ENCODE assay signal across 8 cellular contexts in genomic region chr1:113140588-113141446, GRCh38.
DNase-seq lines count a peak whose midpoint lies in the region; ATAC-seq and TF ChIP-seq lines count a peak whose summit lies in the region.

No MANE protein-coding gene starts in this region.

- peak overlapping the region; percentile 87 for H2AK5ac ChIP-seq in mesendoderm (ENCODE audit: low read length)

- no peak overlapping the region for H3K23ac ChIP-seq in mesendoderm (ENCODE audit: low read length)

- peak; percentile 79 for TF ChIP-seq CTCF in BJ (IDR thresholded peaks at IDR 0.05; ENCODE audit: insufficient read depth, low read depth, low read length)

- peak overlapping the region; percentile 11 for H3K18ac ChIP-seq in mesendoderm (ENCODE audit: low read length)

- H2BK120ac ChIP-seq in mesendoderm (ENCODE audit: low read depth, low read length): no peak overlapping the region

- H3K79me1 ChIP-seq in mesendoderm (ENCODE audit: low read length): no peaks in the 10 kb centered on the region

- H3K4me3 ChIP-seq in BJ (ENCODE audit: low read depth, low read length) (no peak overlapping the region), mesendoderm (ENCODE audit: low read length) (no peak overlapping the region)

- H3K27me3 ChIP-seq in BJ (ENCODE audit: control insufficient read depth, insufficient read depth, low read length) (no peaks in the 10 kb centered on the region), mesendoderm (ENCODE audit: insufficient read depth, low read length, poor library complexity) (no peaks in the 10 kb centered on the region)

- no peak for DNase-seq in BJ (ENCODE audit: low read depth)
- peak; percentile 66 for DNase-seq in NCI-H69 (lab: John Stamatoyannopoulos, UW)
- DNase-seq in activated CD4-positive, alpha-beta T cell treated with anti-CD3 and anti-CD28 coated beads, Interleukin-2, amount 50 U/mL, for 48 hours: peak; percentile 56 to 58
- peak; percentile 38 for DNase-seq in effector CD4-positive, alpha-beta T cell
- peak; percentile 83 for DNase-seq in mesendoderm
- peak; percentile 8 for DNase-seq in stimulated activated CD8-positive, alpha-beta memory T cell treated with anti-CD3 and anti-CD28 coated beads, Interleukin-7, amount 100 ng/mL, for 24 hours (ENCODE audit: low read depth)

- H3K56ac ChIP-seq in mesendoderm (ENCODE audit: low read length): peak overlapping the region; percentile 87

- CTCF ChIA-PET in BJ (lab: Yijun Ruan, JAX): interaction anchor here (0.5 to 4.3 kb wide), 16 partner anchors 9 to 1402 kb away, joined by 3 to 24 read pairs (median 3); no protein-coding TSS in a partner anchor

- peak overlapping the region; percentile 30 for H3K4me2 ChIP-seq in mesendoderm (ENCODE audit: low read length)

- H3K4me1 ChIP-seq in mesendoderm (ENCODE audit: control insufficient read depth, low read depth, low read length): peaks cover 10% of the 10 kb centered on the region

- H3K79me2 ChIP-seq in mesendoderm (ENCODE audit: control insufficient read depth, insufficient read depth, low read length): no peaks in the 10 kb centered on the region

- peak overlapping the region; percentile 67 for H3K9ac ChIP-seq in mesendoderm (ENCODE audit: low read length)

- peak overlapping the region; percentile 43 for H3K4ac ChIP-seq in mesendoderm (ENCODE audit: low read depth, low read length)

- peak overlapping the region; percentile 3 for H3K27ac ChIP-seq in mesendoderm (ENCODE audit: low read depth, low read length)

- no peak overlapping the region for H4K8ac ChIP-seq in mesendoderm (ENCODE audit: low read depth, low read length)

- WGBS in mesendoderm (ENCODE audit: extremely low coverage, insufficient coverage, low lambda C conversion rate): 100% methylated on average over 1 of the region's 13 CpGs

- no peaks in the 10 kb centered on the region for H3K36me3 ChIP-seq in BJ (ENCODE audit: control insufficient read depth, insufficient read depth, low read length)
- H3K36me3 ChIP-seq in mesendoderm (ENCODE audit: control insufficient read depth, insufficient read depth, low read length): no peaks in the 10 kb centered on the region

- peak overlapping the region; percentile 99 for H2BK5ac ChIP-seq in mesendoderm (ENCODE audit: low read length)

- peak; percentile 77 for ATAC-seq in GM18909 (IDR thresholded peaks at IDR 0.05; ENCODE audit: poor library complexity, unreplicated experiment)
- peak; percentile 89 for ATAC-seq in HG03354 (IDR thresholded peaks at IDR 0.05; ENCODE audit: poor library complexity, severe bottlenecking, unreplicated experiment)

- H4K5ac ChIP-seq in mesendoderm (ENCODE audit: low read length): peak overlapping the region; percentile 23

- H2BK15ac ChIP-seq in mesendoderm (replicated peaks; ENCODE audit: low read depth): no peak overlapping the region

- POLR2A ChIA-PET in BJ (lab: Charles Lee): no interaction called here
